8 cellular contexts compared by ENCODE assay signal in the genomic region with DNA sequence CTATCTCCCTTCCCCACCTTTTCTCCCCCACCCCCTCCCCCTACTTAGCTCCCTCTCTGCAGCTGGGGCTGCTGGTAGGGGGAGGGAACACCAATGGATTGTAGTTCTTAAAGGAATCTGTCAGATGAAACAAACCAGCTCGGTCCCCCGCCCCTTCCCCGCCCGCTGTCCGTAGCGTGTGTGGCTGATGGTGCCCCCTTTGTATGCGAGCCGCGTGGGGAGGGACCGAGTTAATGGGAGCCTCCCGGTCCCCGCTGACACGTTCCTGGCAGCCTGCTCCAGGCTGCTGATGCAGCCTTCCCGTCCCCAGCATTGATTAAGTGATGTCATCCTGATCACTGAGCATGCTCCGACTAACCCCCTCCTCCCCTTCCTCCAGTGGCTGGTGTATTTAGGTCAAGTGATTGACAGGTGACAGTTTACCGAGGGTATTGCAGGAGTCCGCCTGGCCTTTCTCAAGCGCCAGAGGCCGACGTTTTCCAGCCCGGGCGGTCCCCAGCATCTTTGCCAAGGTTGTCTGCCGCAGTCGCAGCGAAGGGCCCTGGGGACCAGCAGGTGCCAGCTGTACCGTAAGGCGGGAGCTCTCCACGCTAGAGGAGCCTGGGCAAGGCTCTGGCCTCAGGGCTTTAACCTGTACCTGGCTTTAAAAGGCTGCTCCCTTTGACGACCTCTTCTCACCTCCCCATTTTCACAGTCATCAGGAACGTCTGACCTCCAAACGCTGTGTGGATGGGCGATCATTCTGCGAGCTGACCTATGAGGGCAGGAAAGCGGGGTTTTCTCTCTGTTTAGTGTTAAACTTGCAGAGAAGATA. TPM values are rescaled to one million over a fixed set of nuclear protein-coding genes. Genes with fewer than 3 reads are reported as not detected.
DNase-seq lines count a peak whose midpoint lies in the region; ATAC-seq and TF ChIP-seq lines count a peak whose summit lies in the region.

No MANE protein-coding gene starts in this region.

- CTCF ChIA-PET in Panc1 (lab: Charles Lee), result no interaction called here

- H3K9me3 ChIP-seq in Panc1 (ENCODE audit: control insufficient read depth, insufficient read depth, low read depth, low read length) (no peaks in the 10 kb centered on the region), right lobe of liver (no peaks in the 10 kb centered on the region)

- in situ Hi-C loops in Panc1 (cut with HindIII; ENCODE audit: low pct_unique_long_range_greater_than_20kb, low sequenced_read_pairs), result no loop called here

- 11% methylated on average over 21 of the region's 34 CpGs for WGBS in right lobe of liver (ENCODE audit: insufficient coverage, low coverage, low lambda C conversion rate, missing lambda C conversion rate)

- no TSS peak for BruUV-seq in Panc1 (replicated peaks; lab: Mats Ljungman, UMichigan)

- intact Hi-C loops in Panc1 (cut with micrococcal nuclease; ENCODE audit: unreplicated experiment) (no loop called here), right lobe of liver (cut with DNase I) (no loop called here)

- TF ChIP-seq CTCF in Panc1 (IDR thresholded peaks at IDR 0.05) (no peak), right lobe of liver (IDR thresholded peaks at IDR 0.05) (no peak)

- H3K4me3 ChIP-seq in Panc1 (ENCODE audit: low read depth in 2 of 2, low read length in 2 of 2) (peak overlapping the region; percentile 22 to 40), right lobe of liver (peak overlapping the region in 1 of 3 donors; percentile 45)

- POLR2A ChIA-PET in Panc1 (lab: Charles Lee), result no interaction called here

- TF ChIP-seq POLR2A in right lobe of liver (IDR thresholded peaks at IDR 0.05), result no peak

- H3K36me3 ChIP-seq in Panc1 (ENCODE audit: control insufficient read depth, insufficient read depth, low read length) (no peaks in the 10 kb centered on the region), right lobe of liver (no peaks in the 10 kb centered on the region)

- H3K4me1 ChIP-seq in Panc1 (ENCODE audit: control insufficient read depth, insufficient read depth, low read length) (peaks cover 5% of the 10 kb centered on the region; the same call in 1 of the 2 replicates), right lobe of liver (peaks cover 0 to 20% (median 7%) of the 10 kb centered on the region in 4 donors)

- peak; percentile 52 for ATAC-seq in HG02938 (IDR thresholded peaks at IDR 0.05; ENCODE audit: unreplicated experiment)
- no peak for ATAC-seq in Panc1
- ATAC-seq in right lobe of liver, result peak; percentile 49 to 89 (median 67)
- no peak for ATAC-seq in GM18873 (IDR thresholded peaks at IDR 0.05; ENCODE audit: low FRiP score, unreplicated experiment)

- peaks cover 18% of the 10 kb centered on the region for H3K27me3 ChIP-seq in Panc1 (ENCODE audit: control insufficient read depth, insufficient read depth, low read length)
- H3K27me3 ChIP-seq in right lobe of liver, result peaks cover 0 to 14% of the 10 kb centered on the region in 2 donors

- H3K27ac ChIP-seq in Panc1 (ENCODE audit: low read length) (no peak overlapping the region), right lobe of liver (no peak overlapping the region)

- DNase-seq in CD1c-positive myeloid dendritic cell (ENCODE audit: extremely low spot score) (peak; percentile 6), Panc1 (ENCODE audit: low read depth, low spot score) (no peak), anterior cingulate cortex (lab: John Stamatoyannopoulos, UW) (peak in 56 of 58 donors; percentile 12 to 85 (median 67)), right lobe of liver (peak in 2 of 3 donors; percentile 58 to 64), AG20443 (ENCODE audit: low spot score) (no peak)
- DNase-seq in stimulated activated CD4-positive, alpha-beta T cell treated with anti-CD3 and anti-CD28 coated beads, TNF-alpha, amount 100 ng/mL, for 48 hours (ENCODE audit: low read depth in 3 of 3), result peak in 2 of 3 donors; percentile 30 to 45

RNA-seq across cellular contexts. Expression of gene KIF5C, which starts 1.8 kb away (rescaled TPM):
- total RNA-seq in Panc1 (2021; ENCODE audit: unreplicated experiment) (1.6 TPM), right lobe of liver (1 to 10 TPM in 1 of 6 experiments, under 1 TPM in 5; 0.07 to 1.1 (median 0.34) TPM)
- 0.86 TPM for polyA plus RNA-seq in Panc1 (2012; ENCODE audit: insufficient read length)

Comparison
In these comparisons a context has a peak if more than half of its experiments do, and no peak if none do; other contexts are left out.
1. DNase-seq: peak in CD1c-positive myeloid dendritic cell (single experiment), anterior cingulate cortex (56 of 58), right lobe of liver (2 of 3) and stimulated activated CD4-positive, alpha-beta T cell treated with anti-CD3 and anti-CD28 coated beads, TNF-alpha, amount 100 ng/mL, for 48 hours (2 of 3); none in Panc1 (single experiment) and AG20443 (single experiment).
2. ATAC-seq: peak in HG02938 (single experiment) and right lobe of liver (4 of 4); none in Panc1 (single experiment) and GM18873 (single experiment).